ENCODE assay signal across 1 cellular context in genomic region chr22:19880786-19881569, GRCh38.
TF ChIP-seq lines count a peak whose summit lies in the region.

No MANE protein-coding gene starts in this region.

TF ChIP-seq in IMR-90, 13 proteins besides CTCF, POLR2A, EP300 and RAD21 (continued from another document):
- TF ChIP-seq ELK1 (IDR thresholded peaks at IDR 0.05; ENCODE audit: borderline replicate concordance, low read depth, low read length) (no peak), MXI1 (IDR thresholded peaks at IDR 0.05; ENCODE audit: borderline replicate concordance, low read depth, low read length) (no peak)
TF ChIP-seq in IMR-90: peak in this region for 5.
